Comparison of ENCODE assay signal across 8 cellular contexts in genomic region chr13:30577381-30577780, GRCh38. TPM values are rescaled to one million over a fixed set of nuclear protein-coding genes. Genes with fewer than 3 reads are reported as not detected.
DNase-seq lines count a peak whose midpoint lies in the region; ATAC-seq, FAIRE-seq and TF ChIP-seq lines count a peak whose summit lies in the region.

No MANE protein-coding gene starts in this region.

- peak; percentile 87 for ATAC-seq in GM19463 (IDR thresholded peaks at IDR 0.05; ENCODE audit: unreplicated experiment)

- intact Hi-C loops in posterior vena cava (cut with DNase I): loop anchor here in 1 of 2 donors (10.0 kb wide), 1 partner anchor 183 kb away; no protein-coding TSS in a partner anchor

- no peak overlapping the region for H3K4me3 ChIP-seq in foreskin fibroblast (ENCODE audit: low read depth in 1 of 2, low read length in 2 of 2)

- no peak for FAIRE-seq in HTR-8/SVneo (lab: Jason Lieb, UNC)

- DNase-seq in AG08396 (ENCODE audit: low spot score) (peak; percentile 60), HTR-8/SVneo (ENCODE audit: insufficient read length, low spot score) (peak; percentile 57), foreskin fibroblast (peak; percentile 71 to 80), stromal cell of bone marrow (ENCODE audit: low read depth) (peak; percentile 79), inferior parietal cortex (ENCODE audit: extremely low spot score) (no peak), posterior vena cava (ENCODE audit: low spot score) (no peak)
- peak; percentile 16 to 26 for DNase-seq in activated CD4-positive, alpha-beta T cell treated with anti-CD3 and anti-CD28 coated beads, Interleukin-2, amount 50 U/mL, for 4 hours

- TF ChIP-seq CTCF in foreskin fibroblast (IDR thresholded peaks at IDR 0.05; ENCODE audit: low read depth, low read length): no peak

RNA-seq across cellular contexts. Expression of gene USPL1, which starts 40.3 kb away (rescaled TPM):
- total RNA-seq in posterior vena cava: 10 to 100 TPM; 13.8 to 14.2 TPM

Comparison
In these comparisons a context has a peak if more than half of its experiments do, and no peak if none do; other contexts are left out.
1. DNase-seq: peak in AG08396 (single experiment), HTR-8/SVneo (single experiment), activated CD4-positive, alpha-beta T cell treated with anti-CD3 and anti-CD28 coated beads, Interleukin-2, amount 50 U/mL, for 4 hours (2 of 2), foreskin fibroblast (2 of 2) and stromal cell of bone marrow (single experiment); none in inferior parietal cortex (single experiment) and posterior vena cava (single experiment).